In the genomic region with DNA sequence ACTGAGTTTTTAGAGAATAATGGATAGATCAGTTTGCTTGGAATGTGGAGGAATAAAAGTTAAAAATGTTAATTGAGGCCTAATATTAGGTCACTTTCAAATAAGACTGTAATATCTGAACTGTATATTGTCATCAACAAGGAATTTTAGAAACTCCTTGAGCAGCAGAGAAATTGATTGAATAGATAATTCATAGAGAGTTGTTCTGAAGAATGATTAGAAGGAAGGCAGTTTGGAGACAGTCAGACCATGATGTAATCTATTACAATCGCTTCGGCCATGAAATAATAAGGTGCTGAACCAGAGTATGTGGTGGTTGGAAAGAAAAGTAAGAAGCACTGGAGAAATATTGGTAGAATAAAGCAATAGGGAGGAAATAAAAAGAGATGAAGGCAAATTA, we compare ENCODE assay signal across 19 cellular contexts. TPM values are rescaled to one million over a fixed set of nuclear protein-coding genes. Genes with fewer than 3 reads are reported as not detected.
DNase-seq lines count a peak whose midpoint lies in the region; ATAC-seq, FAIRE-seq and TF ChIP-seq lines count a peak whose summit lies in the region.
"Had no signal": no experiment of that assay in that cellular context is flagged by ENCODE, and none has a peak within 500 bp of the region (broad histone marks: within the 10 kb centered on the region; RNA-seq: fewer than 3 reads in every experiment).

No MANE protein-coding gene starts in this region.

- POLR2A ChIA-PET in HepG2 (lab: Yijun Ruan, JAX): no interaction called here
- POLR2A ChIA-PET in SK-N-SH (lab: Yijun Ruan, JAX): no interaction called here

- no peak for ATAC-seq in HepG2
- ATAC-seq in right lobe of liver: no peak
- ATAC-seq in central memory CD8-positive, alpha-beta T cell (replicated peaks; ENCODE audit: extremely low read depth, poor library complexity, severe bottlenecking): no peak
- ATAC-seq in GM21576 (IDR thresholded peaks at IDR 0.05; ENCODE audit: unreplicated experiment): no peak
- ATAC-seq in left lobe of liver: no peak

- H3K9me3 ChIP-seq in HepG2 (ENCODE audit: low read length): no peaks in the 10 kb centered on the region
- no peaks in the 10 kb centered on the region for H3K9me3 ChIP-seq in right lobe of liver
- no peaks in the 10 kb centered on the region for H3K9me3 ChIP-seq in SK-N-SH
- no peaks in the 10 kb centered on the region for H3K9me3 ChIP-seq in sigmoid colon
- H3K9me3 ChIP-seq: BE2C, HAP-1 had no signal

- intact Hi-C loops in HepG2 (cut with micrococcal nuclease; ENCODE audit: unreplicated experiment): no loop called here
- intact Hi-C loops in right lobe of liver (cut with DNase I): no loop called here
- intact Hi-C loops in sigmoid colon (cut with DNase I): no loop called here

- H3K9me3 Mint-ChIP-seq in central memory CD8-positive, alpha-beta T cell: no peaks in the 10 kb centered on the region
- H3K9me3 Mint-ChIP-seq: CD8-positive, alpha-beta memory T cell had no signal

- peaks cover 15% of the 10 kb centered on the region for H3F3A ChIP-seq in SK-N-SH (replicated peaks; ENCODE audit: insufficient read depth)

- no peak overlapping the region for H2AFZ ChIP-seq in HepG2 (ENCODE audit: low read length)
- no peak overlapping the region for H2AFZ ChIP-seq in SK-N-SH (ENCODE audit: low read depth)

- H3K4me2 ChIP-seq in HepG2 (ENCODE audit: low read depth, low read length) (no peak overlapping the region), SK-N-SH (peak overlapping the region; percentile 44; the same call in 1 of the 2 replicates)

- no peaks in the 10 kb centered on the region for H3K27me3 Mint-ChIP-seq in central memory CD8-positive, alpha-beta T cell
- H3K27me3 Mint-ChIP-seq: CD4-positive, CD25-positive, alpha-beta regulatory T cell; CD8-positive, alpha-beta memory T cell had no signal

- H3K79me2 ChIP-seq in HepG2 (ENCODE audit: insufficient read depth, low read length): no peaks in the 10 kb centered on the region
- H3K79me2 ChIP-seq in SK-N-SH (ENCODE audit: insufficient read depth): peaks cover 10% of the 10 kb centered on the region; the same call in 1 of the 2 replicates

- no peaks in the 10 kb centered on the region for H3K27me3 ChIP-seq in HepG2 (ENCODE audit: control insufficient read depth in 1 of 2, insufficient read depth in 2 of 2, low read length in 2 of 2)
- H3K27me3 ChIP-seq in right lobe of liver: no peaks in the 10 kb centered on the region
- H3K27me3 ChIP-seq in SK-N-SH (ENCODE audit: insufficient read depth): no peaks in the 10 kb centered on the region
- H3K27me3 ChIP-seq in sigmoid colon: no peaks in the 10 kb centered on the region
- H3K27me3 ChIP-seq: BE2C had no signal

- no peak for FAIRE-seq in HepG2 (lab: Jason Lieb, UNC)
- FAIRE-seq: D721Med, G401.6, GM12891, GM18507, H1 had no signal

- CTCF ChIA-PET in HepG2 (lab: Yijun Ruan, JAX; ENCODE audit: low intra/inter-chr PET ratio, low total read pairs): no interaction called here
- CTCF ChIA-PET in SK-N-SH (lab: Yijun Ruan, JAX): no interaction called here

- no peaks in the 10 kb centered on the region for H3K9me2 ChIP-seq in SK-N-SH

- no peaks in the 10 kb centered on the region for H3K4me1 ChIP-seq in HepG2 (ENCODE audit: insufficient read depth, low read length)
- H3K4me1 ChIP-seq in right lobe of liver: no peaks in the 10 kb centered on the region
- peaks cover 0 to 10% of the 10 kb centered on the region in 2 experiments; a peak in 3 of 4 replicates for H3K4me1 ChIP-seq in SK-N-SH (ENCODE audit: control insufficient read depth in 1 of 2, insufficient read depth in 2 of 2, low read depth in 1 of 2, low read length in 1 of 2)
- no peaks in the 10 kb centered on the region for H3K4me1 ChIP-seq in sigmoid colon
- H3K4me1 ChIP-seq: BE2C had no signal

- H3K36me3 Mint-ChIP-seq in central memory CD8-positive, alpha-beta T cell (ENCODE audit: insufficient read depth): peaks cover 14% of the 10 kb centered on the region

- BruUV-seq in HepG2 (replicated peaks; lab: Mats Ljungman, UMichigan): TSS peak; percentile 19

- H3K9ac ChIP-seq in HepG2 (ENCODE audit: insufficient read depth, low read depth, low read length) (no peak overlapping the region), SK-N-SH (peak overlapping the region; percentile 27; the same call in 1 of the 2 replicates)

- no peak for DNase-seq in HepG2 (ENCODE audit: low spot score)
- DNase-seq in right lobe of liver: no peak
- DNase-seq in SK-N-SH: no peak
- no peak for DNase-seq in central memory CD8-positive, alpha-beta T cell (ENCODE audit: low spot score in 2 of 2)
- DNase-seq in left lobe of liver (ENCODE audit: low spot score): no peak
- DNase-seq in sigmoid colon: no peak
- DNase-seq: ACHN; BE2C; C1 segment of cervical spinal cord; CD4-positive, CD25-positive, alpha-beta regulatory T cell; CD8-positive, alpha-beta memory T cell; COR-L47 had no signal

- whole genome bisulfite sequencing in HepG2 (ENCODE audit: low lambda C conversion rate): 100% methylated on average over 2 of the region's 2 CpGs
- WGBS in right lobe of liver (ENCODE audit: insufficient coverage, low coverage, low lambda C conversion rate, missing lambda C conversion rate): 100% methylated on average over 2 of the region's 2 CpGs
- WGBS in SK-N-SH (ENCODE audit: low lambda C conversion rate): 31% methylated on average over 2 of the region's 2 CpGs
- WGBS in sigmoid colon, 2 donors: 97 to 99% methylated on average over 2 of the region's 2 CpGs

- TF ChIP-seq CTCF in HepG2 (CRISPR knock-in tag; IDR thresholded peaks at IDR 0.05) (no peak), right lobe of liver (IDR thresholded peaks at IDR 0.05) (no peak), SK-N-SH (IDR thresholded peaks at IDR 0.05) (no peak), sigmoid colon (IDR thresholded peaks at IDR 0.05) (no peak)

- H3K4me3 ChIP-seq in HepG2 (replicated peaks in 1 of 3; ENCODE audit: insufficient read depth in 1 of 3, low read depth in 2 of 3, low read length in 3 of 3) (no peak overlapping the region), right lobe of liver (no peak overlapping the region), SK-N-SH (ENCODE audit: low read depth in 2 of 2, low read length in 1 of 2) (no peak overlapping the region), sigmoid colon (no peak overlapping the region)
- H3K4me3 ChIP-seq: HAP-1 had no signal

- H3K4me3 Mint-ChIP-seq in central memory CD8-positive, alpha-beta T cell: no peak overlapping the region
- H3K4me3 Mint-ChIP-seq: CD4-positive, CD25-positive, alpha-beta regulatory T cell; CD8-positive, alpha-beta memory T cell had no signal

- H3K27ac ChIP-seq in HepG2 (ENCODE audit: extremely low read length, insufficient read depth, low read length) (no peak overlapping the region), right lobe of liver (no peak overlapping the region), SK-N-SH (ENCODE audit: low read depth in 2 of 2, low read length in 1 of 2) (peak overlapping the region; percentile 85 to 90), sigmoid colon (no peak overlapping the region)

- TF ChIP-seq POLR2A in HepG2 (IDR thresholded peaks at IDR 0.05; ENCODE audit: insufficient read depth in 1 of 2, low read depth in 2 of 2, low read length in 2 of 2): no peak
- TF ChIP-seq POLR2A in right lobe of liver (IDR thresholded peaks at IDR 0.05): no peak
- no peak for TF ChIP-seq POLR2A in sigmoid colon (IDR thresholded peaks at IDR 0.05)

- in situ Hi-C loops in HepG2 (cut with HindIII; ENCODE audit: extremely low pct_ligation_motif_present, low pct_unique_long_range_greater_than_20kb): no loop called here

- TF ChIP-seq EP300 in HepG2 (IDR thresholded peaks at IDR 0.05; ENCODE audit: low read depth in 2 of 2, low read length in 2 of 2) (no peak), HepG2 (CRISPR knock-in tag; IDR thresholded peaks at IDR 0.05; ENCODE audit: borderline replicate concordance) (no peak), SK-N-SH (IDR thresholded peaks at IDR 0.05; ENCODE audit: borderline replicate concordance in 1 of 2, low read depth in 1 of 2, low read length in 1 of 2) (no peak; a peak in 1 of 4 replicates), sigmoid colon (IDR thresholded peaks at IDR 0.05) (no peak)

- peak overlapping the region; percentile 3 for H3K27ac Mint-ChIP-seq in central memory CD8-positive, alpha-beta T cell (ENCODE audit: low read depth)

- no peak for TF ChIP-seq RAD21 in HepG2 (CRISPR knock-in tag; IDR thresholded peaks at IDR 0.05)
- TF ChIP-seq RAD21 in SK-N-SH (IDR thresholded peaks at IDR 0.05; ENCODE audit: low read length): no peak

- H3K36me3 ChIP-seq in HepG2 (replicated peaks in 1 of 2; ENCODE audit: control insufficient read depth in 1 of 2, insufficient read depth in 2 of 2, low read length in 2 of 2): peaks cover 8 to 88% of the 10 kb centered on the region in 2 experiments
- H3K36me3 ChIP-seq in right lobe of liver: peaks cover 0 to 6% (median 0%) of the 10 kb centered on the region in 4 donors
- H3K36me3 ChIP-seq in SK-N-SH (replicated peaks in 1 of 2; ENCODE audit: control insufficient read depth in 1 of 2, insufficient read depth in 2 of 2, low read length in 1 of 2): peaks cover 71 to 80% of the 10 kb centered on the region in 2 experiments
- H3K36me3 ChIP-seq in sigmoid colon: peaks cover 0 to 26% (median 4%) of the 10 kb centered on the region in 4 donors

- no peaks in the 10 kb centered on the region for H3K4me1 Mint-ChIP-seq in central memory CD8-positive, alpha-beta T cell

- H4K20me1 ChIP-seq in HepG2 (ENCODE audit: insufficient read depth, low read length) (no peaks in the 10 kb centered on the region), SK-N-SH (ENCODE audit: insufficient read depth) (no peaks in the 10 kb centered on the region)

RNA-seq across cellular contexts. Expression of a gene that starts 15.7 kb away (rescaled TPM):
- total RNA-seq in HepG2 (2016; rRNA removed; fragmentation: Illumina TruSeq; extraction: Trizol) (52.0 and 84.4 TPM in 2 replicates), right lobe of liver (1 to 10 TPM; 1.5 to 7.8 (median 3.8) TPM), left lobe of liver (1.6 TPM), sigmoid colon (10 to 100 TPM in 2 of 4 donors, 1 to 10 TPM in 2; 3.3 to 21.9 (median 6.8) TPM)
- 13.0 and 15.7 TPM in 2 replicates for total RNA-seq in HepG2 (2016; cell fraction: cytosol; rRNA removed; fragmentation: Illumina TruSeq; extraction: Trizol; ENCODE audit: low read depth)
- total RNA-seq in HepG2 (2016; cell fraction: insoluble cytoplasmic fraction; rRNA removed; fragmentation: Illumina TruSeq; extraction: Trizol): 49.7 and 86.5 TPM in 2 replicates
- 18.7 and 24.3 TPM in 2 replicates for total RNA-seq in HepG2 (2016; cell fraction: membrane; rRNA removed; fragmentation: Illumina TruSeq; extraction: Trizol)
- 49.9 and 53.3 TPM in 2 replicates for total RNA-seq in HepG2 (2016; cell fraction: nucleus; rRNA removed; fragmentation: Illumina TruSeq; extraction: Trizol)
- polyA plus RNA-seq in HepG2 (2011; rRNA removed) (12.0 and 21.6 TPM in 2 replicates), SK-N-SH (2012; rRNA removed) (8.6 and 12.0 TPM in 2 replicates), sigmoid colon (10 to 100 TPM in 1 of 3 donors, 1 to 10 TPM in 2; 8.4 to 15.5 (median 9.7) TPM)
- polyA plus RNA-seq in HepG2 (2011; cell fraction: cytosol; rRNA removed): 7.6 and 8.1 TPM in 2 replicates
- 8.0 and 12.7 TPM in 2 replicates for polyA plus RNA-seq in HepG2 (2011; cell fraction: nucleus; rRNA removed)
- 13.7 and 20.1 TPM in 2 replicates for polyA plus RNA-seq in HepG2 (2012)
- polyA plus RNA-seq in HepG2 (2016; cell fraction: cytosol; fragmentation: Illumina TruSeq; extraction: Trizol; ENCODE audit: low read depth): 1.9 and 2.3 TPM in 2 replicates
- polyA plus RNA-seq in HepG2 (2016; cell fraction: insoluble cytoplasmic fraction; fragmentation: Illumina TruSeq; extraction: Trizol; ENCODE audit: low read depth): 52.4 and 55.8 TPM in 2 replicates
- polyA plus RNA-seq in HepG2 (2016; cell fraction: membrane; fragmentation: Illumina TruSeq; extraction: Trizol; ENCODE audit: low read depth): 8.1 and 8.4 TPM in 2 replicates
- 39.5 and 39.6 TPM in 2 replicates for polyA plus RNA-seq in HepG2 (2016; cell fraction: nucleus; fragmentation: Illumina TruSeq; extraction: Trizol; ENCODE audit: insufficient read depth, low read depth)
- 14.3 and 86.9 TPM in 2 replicates for polyA minus RNA-seq in HepG2 (2011; rRNA and poly(A)+ RNA removed; ENCODE audit: low replicate concordance)
- polyA minus RNA-seq in HepG2 (2011; cell fraction: cytosol; rRNA and poly(A)+ RNA removed): 19.0 and 34.2 TPM in 2 replicates
- 60.0 and 83.7 TPM in 2 replicates for polyA minus RNA-seq in HepG2 (2011; cell fraction: nucleus; rRNA and poly(A)+ RNA removed)
- 15.2 and 16.4 TPM in 2 replicates for polyA plus RNA-seq in SK-N-SH (2012; cell fraction: cytosol; rRNA removed)
- polyA plus RNA-seq in SK-N-SH (2012; cell fraction: nucleus; rRNA removed): 6.3 and 12.8 TPM in 2 replicates

RNA-seq across cellular contexts. Expression of a gene that starts 55.4 kb away (rescaled TPM):
- total RNA-seq in HepG2 (2016; rRNA removed; fragmentation: Illumina TruSeq; extraction: Trizol) (7.9 and 12.9 TPM in 2 replicates), right lobe of liver (10 to 100 TPM in 1 of 6 experiments, 1 to 10 TPM in 5; 1.5 to 13.0 (median 4.3) TPM), left lobe of liver (1.9 TPM), sigmoid colon (1 to 10 TPM; 1.6 to 3.6 (median 2.4) TPM)
- 1.1 and 1.2 TPM in 2 replicates for total RNA-seq in HepG2 (2016; cell fraction: cytosol; rRNA removed; fragmentation: Illumina TruSeq; extraction: Trizol; ENCODE audit: low read depth)
- total RNA-seq in HepG2 (2016; cell fraction: insoluble cytoplasmic fraction; rRNA removed; fragmentation: Illumina TruSeq; extraction: Trizol): 9.2 and 11.9 TPM in 2 replicates
- total RNA-seq in HepG2 (2016; cell fraction: membrane; rRNA removed; fragmentation: Illumina TruSeq; extraction: Trizol): 2.6 and 2.7 TPM in 2 replicates
- 13.8 and 15.3 TPM in 2 replicates for total RNA-seq in HepG2 (2016; cell fraction: nucleus; rRNA removed; fragmentation: Illumina TruSeq; extraction: Trizol)
- polyA plus RNA-seq in HepG2 (2011; rRNA removed) (17.9 and 21.4 TPM in 2 replicates), SK-N-SH (2012; rRNA removed) (7.5 and 12.2 TPM in 2 replicates), sigmoid colon (10 to 100 TPM in 2 of 3 donors, 1 to 10 TPM in 1; 3.0 to 12.8 (median 12.0) TPM)
- 14.9 and 17.6 TPM in 2 replicates for polyA plus RNA-seq in HepG2 (2011; cell fraction: cytosol; rRNA removed)
- 6.9 and 7.5 TPM in 2 replicates for polyA plus RNA-seq in HepG2 (2011; cell fraction: nucleus; rRNA removed)
- polyA plus RNA-seq in HepG2 (2012): 22.9 and 30.2 TPM in 2 replicates
- 0.27 and 0.40 TPM in 2 replicates for polyA plus RNA-seq in HepG2 (2016; cell fraction: cytosol; fragmentation: Illumina TruSeq; extraction: Trizol; ENCODE audit: low read depth)
- polyA plus RNA-seq in HepG2 (2016; cell fraction: insoluble cytoplasmic fraction; fragmentation: Illumina TruSeq; extraction: Trizol; ENCODE audit: low read depth): 6.4 and 7.2 TPM in 2 replicates
- 1.1 and 1.2 TPM in 2 replicates for polyA plus RNA-seq in HepG2 (2016; cell fraction: membrane; fragmentation: Illumina TruSeq; extraction: Trizol; ENCODE audit: low read depth)
- 16.8 and 17.4 TPM in 2 replicates for polyA plus RNA-seq in HepG2 (2016; cell fraction: nucleus; fragmentation: Illumina TruSeq; extraction: Trizol; ENCODE audit: insufficient read depth, low read depth)
- 52.9 and 64.7 TPM in 2 replicates for polyA minus RNA-seq in HepG2 (2011; rRNA and poly(A)+ RNA removed; ENCODE audit: low replicate concordance)
- 42.9 and 44.0 TPM in 2 replicates for polyA minus RNA-seq in HepG2 (2011; cell fraction: cytosol; rRNA and poly(A)+ RNA removed)
- 18.9 and 21.8 TPM in 2 replicates for polyA minus RNA-seq in HepG2 (2011; cell fraction: nucleus; rRNA and poly(A)+ RNA removed)
- polyA plus RNA-seq in SK-N-SH (2012; cell fraction: cytosol; rRNA removed): 8.1 and 8.8 TPM in 2 replicates
- 4.7 and 9.8 TPM in 2 replicates for polyA plus RNA-seq in SK-N-SH (2012; cell fraction: nucleus; rRNA removed)

Comparison
In these comparisons a context has a peak if more than half of its experiments do, and no peak if none do; other contexts are left out.
1. H3K27ac ChIP-seq: peak in SK-N-SH (2 of 2); none in HepG2 (single experiment), right lobe of liver (0 of 3) and sigmoid colon (0 of 4).